ENCODE assay signal across 8 cellular contexts in the genomic region with DNA sequence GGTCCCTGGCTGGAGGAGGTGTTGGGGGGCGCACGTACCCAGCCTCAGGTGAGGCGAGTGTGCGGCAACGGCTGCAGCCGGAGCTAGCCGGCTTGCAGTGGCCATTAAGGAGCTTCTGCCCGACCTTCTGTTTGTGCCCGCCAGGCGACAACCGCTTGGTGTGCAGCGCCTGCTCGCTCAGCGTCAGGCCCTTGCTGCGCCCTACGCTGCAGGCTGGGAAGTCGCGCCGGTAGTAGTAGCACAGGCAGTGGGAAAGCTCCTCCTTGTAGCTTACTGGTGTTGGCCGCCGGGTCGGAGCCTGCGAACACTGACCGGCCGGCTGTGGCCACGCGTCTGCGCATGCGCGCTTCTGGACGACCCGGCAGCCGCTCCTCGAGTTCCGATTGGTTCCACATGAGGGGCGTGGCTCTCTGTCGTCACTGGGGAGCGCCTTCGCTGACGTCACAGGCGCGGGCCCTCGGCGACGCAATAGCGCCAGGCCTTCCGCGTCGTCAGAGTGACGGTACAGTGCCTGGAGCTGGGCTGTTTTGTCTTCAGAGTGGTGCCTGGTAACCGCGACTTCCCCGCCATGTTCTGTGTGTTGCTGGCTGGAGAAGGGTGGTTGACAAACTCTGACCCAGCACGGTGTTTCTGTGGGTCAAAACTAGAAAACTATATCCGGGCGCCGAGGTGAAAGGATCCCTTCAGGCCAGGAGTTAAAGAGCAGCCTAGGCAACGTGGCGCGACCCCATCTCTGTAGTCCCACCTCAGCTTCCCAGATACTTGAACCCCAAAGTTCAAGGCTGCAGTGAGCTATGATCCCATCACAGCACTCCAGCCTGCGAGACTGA.
DNase-seq lines count a peak whose midpoint lies in the region; ATAC-seq, FAIRE-seq and TF ChIP-seq lines count a peak whose summit lies in the region.

No MANE protein-coding gene starts in this region.

- H2BK12ac ChIP-seq in H9 (ENCODE audit: insufficient read length, low read depth, low read length), result no peak overlapping the region

- no peaks in the 10 kb centered on the region for H3K79me1 ChIP-seq in H9 (ENCODE audit: insufficient read depth, low read depth, low read length, poor library complexity, severe bottlenecking)

- no peak overlapping the region for H3K56ac ChIP-seq in H9 (ENCODE audit: insufficient read length, low read depth, low read length)

- peak overlapping the region; percentile 75 for H3K4me3 ChIP-seq in MG63
- H3K4me3 ChIP-seq in neuron (ENCODE audit: low read length), result peak overlapping the region; percentile 88
- H3K4me3 ChIP-seq in subcutaneous abdominal adipose tissue (ENCODE audit: low read depth in 1 of 5, low read length in 5 of 5), result peak overlapping the region; percentile 90 to 98 (median 97)

- peak; percentile 95 for ATAC-seq in foreskin keratinocyte

- WGBS in H9 (ENCODE audit: extremely low coverage, insufficient read length, low lambda C conversion rate), result no CpG with 5 or more reads among the region's 61 CpGs

- H3K4me2 ChIP-seq in H9 (ENCODE audit: insufficient read depth, insufficient read length, low read length), result peak overlapping the region; percentile 50

- DNase-seq in H9 (peak; percentile 98), MG63 (peak; percentile 92), SHP77 treated with DMSO at 0.1 percent for 48 hours (lab: John Stamatoyannopoulos, UW) (peak; percentile 95), foreskin keratinocyte (peak; percentile 82 to 91)
- peak; percentile 99 for DNase-seq in activated gamma-delta T cell treated with anti-CD3 and anti-CD28 coated beads, Interleukin-2, amount 50 U/mL, for 16 hours (ENCODE audit: low read depth)

- peak overlapping the region; percentile 97 for H3K14ac ChIP-seq in H9 (ENCODE audit: insufficient read depth, low read length)

- H2BK15ac ChIP-seq in H9 (ENCODE audit: low read depth, low read length), result no peak overlapping the region

- H3K36me3 ChIP-seq in MG63 (no peaks in the 10 kb centered on the region), neuron (ENCODE audit: insufficient read depth, low read length) (peaks cover under 1% of the 10 kb centered on the region), subcutaneous abdominal adipose tissue (ENCODE audit: control insufficient read depth in 5 of 5, insufficient read depth in 5 of 5, low read length in 5 of 5) (no peaks in the 10 kb centered on the region)

- H4K91ac ChIP-seq in H9 (ENCODE audit: insufficient read length, low read depth, low read length), result peak overlapping the region; percentile 98

- no peaks in the 10 kb centered on the region for H4K20me1 ChIP-seq in H9 (ENCODE audit: control insufficient read depth, insufficient read depth, insufficient read length)

- H3K9me3 ChIP-seq in H9 (ENCODE audit: control insufficient read depth, low read depth, low read length), result no peaks in the 10 kb centered on the region
- H3K9me3 ChIP-seq in MG63, result no peaks in the 10 kb centered on the region
- H3K9me3 ChIP-seq in neuron (ENCODE audit: low read length), result no peaks in the 10 kb centered on the region
- H3K9me3 ChIP-seq in subcutaneous abdominal adipose tissue (ENCODE audit: control insufficient read depth in 5 of 5, low read length in 5 of 5), result no peaks in the 10 kb centered on the region

- peak overlapping the region; percentile 61 for H2BK120ac ChIP-seq in H9 (ENCODE audit: low read depth, low read length, poor library complexity, severe bottlenecking)

- peak overlapping the region; percentile 68 for H4K5ac ChIP-seq in H9 (ENCODE audit: insufficient read length, low read depth, low read length)

- H3K4me3 Mint-ChIP-seq in H9, result peak overlapping the region; percentile 93 to 94

- peak overlapping the region; percentile 42 for H3K27ac ChIP-seq in H9 (ENCODE audit: insufficient read length, low read depth, low read length)
- peak overlapping the region; percentile 81 for H3K27ac ChIP-seq in foreskin keratinocyte
- H3K27ac ChIP-seq in subcutaneous abdominal adipose tissue (ENCODE audit: low read depth, low read length), result peak overlapping the region; percentile 90

- peaks cover 6% of the 10 kb centered on the region for H3K23me2 ChIP-seq in H9 (ENCODE audit: insufficient read length, low read depth, low read length, poor library complexity, severe bottlenecking)

- no peak overlapping the region for H3K23ac ChIP-seq in H9 (ENCODE audit: insufficient read length, low read depth, low read length)

- no peak overlapping the region for H2BK20ac ChIP-seq in H9 (ENCODE audit: low read depth, low read length, poor library complexity, severe bottlenecking)

- H2AFZ ChIP-seq in H9 (ENCODE audit: low read length) (no peak overlapping the region), neuron (ENCODE audit: low read depth, low read length) (peak overlapping the region; percentile 52)

- H3K27me3 ChIP-seq in H9 (ENCODE audit: insufficient read depth, low read length), result no peaks in the 10 kb centered on the region
- no peaks in the 10 kb centered on the region for H3K27me3 ChIP-seq in MG63
- H3K27me3 ChIP-seq in foreskin keratinocyte, result no peaks in the 10 kb centered on the region
- no peaks in the 10 kb centered on the region for H3K27me3 ChIP-seq in neuron (ENCODE audit: insufficient read depth, low read length)
- H3K27me3 ChIP-seq in subcutaneous abdominal adipose tissue (ENCODE audit: control insufficient read depth in 5 of 5, insufficient read depth in 4 of 5, low read length in 5 of 5), result no peaks in the 10 kb centered on the region

- TF ChIP-seq CTCF in H9 (conservative IDR thresholded peaks at IDR 0.05) (no peak; the same call in 2 of the 3 replicates), foreskin keratinocyte (conservative IDR thresholded peaks at IDR 0.05) (peak; percentile 41)

- H3K36me3 Mint-ChIP-seq in H9 (ENCODE audit: insufficient read depth in 1 of 3, low read depth in 3 of 3), result no peaks in the 10 kb centered on the region; a peak in 1 of 7 replicates

- no peak overlapping the region for H2AK5ac ChIP-seq in H9 (ENCODE audit: insufficient read length, low read length)

- peak overlapping the region; percentile 47 for H3K4ac ChIP-seq in H9 (ENCODE audit: low read depth, low read length)

- peak; percentile 94 for FAIRE-seq in G401.6 (lab: Jason Lieb, UNC)

- H3K18ac ChIP-seq in H9 (ENCODE audit: insufficient read length, low read depth, low read length), result peak overlapping the region; percentile 97

- H3T11ph ChIP-seq in H9 (ENCODE audit: low read length), result peak overlapping the region; percentile 36

- H3K27ac Mint-ChIP-seq in H9, result peak overlapping the region; percentile 100

- H2BK5ac ChIP-seq in H9 (ENCODE audit: insufficient read length, low read length), result peak overlapping the region; percentile 0

- H3K9ac ChIP-seq in H9 (ENCODE audit: extremely low read depth, insufficient read length, low read length) (peak overlapping the region; percentile 95), subcutaneous abdominal adipose tissue (ENCODE audit: low read length in 5 of 5) (peak overlapping the region; percentile 30 to 96 (median 88))

- no peaks in the 10 kb centered on the region for H3K27me3 Mint-ChIP-seq in H9 (ENCODE audit: low read depth)

- no peaks in the 10 kb centered on the region for H3K79me2 ChIP-seq in H9 (ENCODE audit: insufficient read depth, low read length)

- H3K9me3 Mint-ChIP-seq in H9, result peaks cover 0 to 2% of the 10 kb centered on the region in 2 experiments; a peak in 3 of 5 replicates

- peaks cover 30 to 37% of the 10 kb centered on the region in 2 experiments for H3K4me1 Mint-ChIP-seq in H9

- H4K8ac ChIP-seq in H9 (replicated peaks; ENCODE audit: insufficient read length, low read depth, low read length), result no peak overlapping the region

- H3K4me1 ChIP-seq in H9 (ENCODE audit: insufficient read depth, low read length) (no peaks in the 10 kb centered on the region; the same call in 1 of the 2 replicates), foreskin keratinocyte (peaks cover 7% of the 10 kb centered on the region), neuron (ENCODE audit: insufficient read depth, low read length) (peaks cover 14% of the 10 kb centered on the region), subcutaneous abdominal adipose tissue (ENCODE audit: control insufficient read depth in 5 of 5, insufficient read depth in 5 of 5, low read length in 5 of 5) (peaks cover 4 to 23% (median 15%) of the 10 kb centered on the region in 5 donors)

Comparison
In these comparisons a context has a peak if more than half of its experiments do, and no peak if none do; other contexts are left out.
1. Peak in every context shown above with its lines: DNase-seq, ATAC-seq, H3K4me3 ChIP-seq and H3K27ac ChIP-seq.